Comparison of ENCODE assay signal across 7 cellular contexts in genomic region chr13:88263808-88264207, GRCh38.
"Had no signal": no experiment of that assay in that cellular context is flagged by ENCODE, and none has a peak within 500 bp of the region (broad histone marks: within the 10 kb centered on the region; RNA-seq: fewer than 3 reads in every experiment).

No MANE protein-coding gene starts in this region.

- H3K4me3 ChIP-seq: GM23248 had no signal

- H3K9ac ChIP-seq: GM23248 had no signal

- H3K27ac ChIP-seq: GM23248, HL-60 had no signal

- H3K27me3 Mint-ChIP-seq: IgD-negative memory B cell had no signal

- H3K9me3 Mint-ChIP-seq: H9 had no signal

- H3K36me3 Mint-ChIP-seq: IgD-negative memory B cell had no signal

- H3K27ac Mint-ChIP-seq: H9, IgD-negative memory B cell had no signal

- H3K4me1 Mint-ChIP-seq: IgD-negative memory B cell had no signal

- H2AFZ ChIP-seq: GM23248 had no signal

- H3K4me3 Mint-ChIP-seq: H9, IgD-negative memory B cell had no signal

- DNase-seq: GM23248, GOT3, H9, HCEC 1CT, KG1 had no signal
